Comparison of ENCODE assay signal across 9 cellular contexts in the genomic region with DNA sequence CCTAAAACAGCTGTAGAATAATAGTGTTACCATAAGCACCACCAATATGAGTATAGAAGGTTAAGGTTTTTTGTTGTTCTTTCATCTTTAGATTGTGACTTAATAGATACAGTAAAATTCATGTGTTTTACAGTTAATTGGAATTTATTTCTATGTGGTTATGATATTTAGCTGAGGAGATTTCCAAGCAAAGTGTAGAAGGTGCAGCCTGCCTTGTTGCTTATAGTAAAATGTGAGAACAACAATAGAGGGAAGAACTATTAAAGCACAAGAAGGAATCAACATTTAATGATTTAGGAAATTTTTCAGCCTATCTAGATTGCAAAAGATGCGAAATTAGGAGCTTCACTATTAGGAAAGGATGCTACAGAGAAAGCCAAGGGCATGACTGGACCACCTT.
"Had no signal": no experiment of that assay in that cellular context is flagged by ENCODE, and none has a peak within 500 bp of the region (broad histone marks: within the 10 kb centered on the region; RNA-seq: fewer than 3 reads in every experiment).

No MANE protein-coding gene starts in this region.

- H3K27ac ChIP-seq: GM23248, HL-60 had no signal

- H3K4me1 ChIP-seq: HAP-1 had no signal

- H3K9me3 ChIP-seq: HAP-1 had no signal

- FAIRE-seq: K562 had no signal

- DNase-seq: GM23248, GOT3, H7, IMR-90, KG1 had no signal

- H3K4me3 ChIP-seq: GM23248, HAP-1, K562 had no signal

- ATAC-seq: HCT116, K562 had no signal
